1 cellular context compared by ENCODE assay signal in the genomic region with DNA sequence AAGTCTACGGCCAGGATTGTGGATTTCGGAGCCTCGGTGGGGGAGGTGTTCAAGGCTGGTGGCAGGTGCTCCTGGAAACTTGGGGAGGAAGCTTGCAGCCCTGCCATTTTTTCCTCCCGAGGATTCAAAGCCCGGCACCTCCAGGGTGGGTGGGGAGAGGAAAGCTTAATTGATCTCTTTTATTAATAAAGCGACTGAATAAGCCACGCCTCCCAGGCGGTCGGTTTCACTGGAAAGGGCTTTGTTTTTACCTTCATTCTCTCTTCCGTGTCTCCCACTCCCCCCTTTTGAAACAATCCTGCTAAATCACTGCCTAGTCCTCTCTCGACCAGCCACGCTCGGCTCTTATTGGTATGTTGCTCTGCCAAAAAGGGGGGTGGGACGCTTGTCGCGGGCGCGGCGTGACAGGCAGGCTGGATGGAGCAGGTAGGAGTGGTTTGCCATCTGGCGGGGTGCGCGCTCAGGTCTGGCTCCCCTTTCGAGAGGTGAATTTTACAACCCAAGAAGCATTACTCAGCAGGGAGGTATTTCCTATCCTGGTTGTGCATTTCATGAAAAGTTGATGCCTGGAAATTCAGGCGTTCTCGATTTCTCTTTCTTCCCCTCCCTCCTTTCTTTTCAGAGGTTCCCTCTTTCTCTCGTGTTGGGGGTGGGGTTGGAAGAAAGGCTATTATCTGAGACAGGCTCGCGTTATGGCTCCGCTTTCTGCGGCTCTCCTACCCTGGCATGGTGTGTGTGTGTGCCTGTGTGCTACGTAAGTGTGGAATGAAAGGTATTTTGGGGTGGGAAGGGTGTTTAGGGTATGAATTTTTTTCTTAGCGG.
TF ChIP-seq lines count a peak whose summit lies in the region.

No MANE protein-coding gene starts in this region.

TF ChIP-seq in K562, 482 proteins besides CTCF, POLR2A, EP300 and RAD21 (continued from another document):
- TF ChIP-seq, protein P1, sequence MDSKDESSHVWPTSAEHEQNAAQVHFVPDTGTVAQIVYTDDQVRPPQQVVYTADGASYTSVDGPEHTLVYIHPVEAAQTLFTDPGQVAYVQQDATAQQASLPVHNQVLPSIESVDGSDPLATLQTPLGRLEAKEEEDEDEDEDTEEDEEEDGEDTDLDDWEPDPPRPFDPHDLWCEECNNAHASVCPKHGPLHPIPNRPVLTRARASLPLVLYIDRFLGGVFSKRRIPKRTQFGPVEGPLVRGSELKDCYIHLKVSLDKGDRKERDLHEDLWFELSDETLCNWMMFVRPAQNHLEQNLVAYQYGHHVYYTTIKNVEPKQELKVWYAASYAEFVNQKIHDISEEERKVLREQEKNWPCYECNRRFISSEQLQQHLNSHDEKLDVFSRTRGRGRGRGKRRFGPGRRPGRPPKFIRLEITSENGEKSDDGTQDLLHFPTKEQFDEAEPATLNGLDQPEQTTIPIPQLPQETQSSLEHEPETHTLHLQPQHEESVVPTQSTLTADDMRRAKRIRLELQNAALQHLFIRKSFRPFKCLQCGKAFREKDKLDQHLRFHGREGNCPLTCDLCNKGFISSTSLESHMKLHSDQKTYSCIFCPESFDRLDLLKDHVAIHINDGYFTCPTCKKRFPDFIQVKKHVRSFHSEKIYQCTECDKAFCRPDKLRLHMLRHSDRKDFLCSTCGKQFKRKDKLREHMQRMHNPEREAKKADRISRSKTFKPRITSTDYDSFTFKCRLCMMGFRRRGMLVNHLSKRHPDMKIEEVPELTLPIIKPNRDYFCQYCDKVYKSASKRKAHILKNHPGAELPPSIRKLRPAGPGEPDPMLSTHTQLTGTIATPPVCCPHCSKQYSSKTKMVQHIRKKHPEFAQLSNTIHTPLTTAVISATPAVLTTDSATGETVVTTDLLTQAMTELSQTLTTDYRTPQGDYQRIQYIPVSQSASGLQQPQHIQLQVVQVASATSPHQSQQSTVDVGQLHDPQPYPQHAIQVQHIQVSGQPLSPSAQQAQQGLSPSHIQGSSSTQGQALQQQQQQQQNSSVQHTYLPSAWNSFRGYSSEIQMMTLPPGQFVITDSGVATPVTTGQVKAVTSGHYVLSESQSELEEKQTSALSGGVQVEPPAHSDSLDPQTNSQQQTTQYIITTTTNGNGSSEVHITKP (IDR thresholded peaks at IDR 0.05; ENCODE audit: partially characterized antibody): peak; percentile 77
